Comparison of ENCODE assay signal across 22 cellular contexts in the genomic region with DNA sequence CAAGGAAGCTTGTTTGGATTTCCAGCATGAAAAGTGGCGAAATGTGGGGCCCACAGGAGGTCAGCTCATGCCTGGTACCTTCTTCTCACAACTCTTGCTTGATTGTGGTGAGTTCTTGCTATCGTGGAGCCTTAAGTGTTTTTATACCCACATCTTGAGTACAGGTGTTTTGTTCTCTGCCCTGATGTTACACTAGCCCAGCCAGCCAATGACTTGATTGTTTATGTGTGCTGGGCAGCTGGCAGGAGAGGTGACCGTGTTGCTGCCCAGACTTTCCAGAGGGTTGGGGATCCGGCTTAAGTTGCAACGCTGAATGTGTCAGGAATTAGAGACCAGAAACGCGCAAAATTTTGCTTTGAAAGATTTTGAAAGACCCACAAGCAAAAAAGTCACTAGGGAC. TPM values are rescaled to one million over a fixed set of nuclear protein-coding genes. Genes with fewer than 3 reads are reported as not detected.
"Had no signal": no experiment of that assay in that cellular context is flagged by ENCODE, and none has a peak within 500 bp of the region (broad histone marks: within the 10 kb centered on the region; RNA-seq: fewer than 3 reads in every experiment).

No MANE protein-coding gene starts in this region.

- H3K4me3 Mint-ChIP-seq: activated naive CD8-positive, alpha-beta T cell; activated T-cell treated with anti-CD3 and anti-CD28 coated beads, Interleukin-2, amount 50 U/mL, for 24 hours; natural killer cell; stimulated activated effector memory CD8-positive, alpha-beta T cell treated with anti-CD3 and anti-CD28 coated beads, Interleukin-12 subunit alpha, Interleukin-12 subunit beta, amount 100 ng/mL, for 72 hours; stimulated activated naive CD8-positive, alpha-beta T cell treated with anti-CD3 and anti-CD28 coated beads, Interleukin-15, amount 100 ng/mL, for 72 hours; type B pancreatic cell; WTC11 had no signal

- H3K4me1 ChIP-seq: adrenal gland, prostate gland, right atrium auricular region, SJSA1 had no signal

- H3K4me1 Mint-ChIP-seq: natural killer cell; stimulated activated effector memory CD8-positive, alpha-beta T cell treated with anti-CD3 and anti-CD28 coated beads, Interleukin-12 subunit alpha, Interleukin-12 subunit beta, amount 100 ng/mL, for 72 hours; stimulated activated naive CD8-positive, alpha-beta T cell treated with anti-CD3 and anti-CD28 coated beads, Interleukin-15, amount 100 ng/mL, for 72 hours had no signal

- H3K27ac ChIP-seq: adrenal gland, prostate gland, right atrium auricular region, SJSA1, thoracic aorta had no signal

- H3K27ac Mint-ChIP-seq: activated naive CD8-positive, alpha-beta T cell; activated T-cell treated with anti-CD3 and anti-CD28 coated beads, Interleukin-2, amount 50 U/mL, for 24 hours; activated T-helper 2 cell treated with anti-CD3 and anti-CD28 coated beads, Interferon-gamma antibody, Interleukin-2, Interleukin-4, amounts not matched to agents 10 μg/mL and 5 μg/mL and 100 μg/mL, durations not matched to agents 14 hours and 24 hours and 36 hours; natural killer cell; stimulated activated effector memory CD8-positive, alpha-beta T cell treated with anti-CD3 and anti-CD28 coated beads, Interleukin-12 subunit alpha, Interleukin-12 subunit beta, amount 100 ng/mL, for 72 hours; stimulated activated naive CD8-positive, alpha-beta T cell treated with anti-CD3 and anti-CD28 coated beads, Interleukin-15, amount 100 ng/mL, for 72 hours; type B pancreatic cell; WTC11 had no signal

- DNase-seq: activated naive CD4-positive, alpha-beta T cell; activated T-cell treated with anti-CD3 and anti-CD28 coated beads, Interleukin-2, amount 50 U/mL, for 24 hours; adrenal gland; effector CD8-positive, alpha-beta T cell; left cardiac atrium; natural killer cell; stimulated activated CD4-positive, alpha-beta T cell treated with anti-CD3 and anti-CD28 coated beads, Interleukin-1b, Interleukin-23, amount 100 ng/mL, for 48 hours; stimulated activated naive CD8-positive, alpha-beta T cell treated with anti-CD3 and anti-CD28 coated beads, Interleukin-15, amount 100 ng/mL, for 72 hours; T-helper 1 cell had no signal

- FAIRE-seq: frontal cortex, islet of Langerhans, TTC549 had no signal

- H3K36me3 ChIP-seq: adrenal gland, prostate gland, right atrium auricular region, SJSA1, thoracic aorta had no signal

- ATAC-seq: natural killer cell; stimulated activated effector memory CD8-positive, alpha-beta T cell treated with anti-CD3 and anti-CD28 coated beads, Interleukin-12 subunit alpha, Interleukin-12 subunit beta, amount 100 ng/mL, for 72 hours; stimulated activated naive CD8-positive, alpha-beta T cell treated with anti-CD3 and anti-CD28 coated beads, Interleukin-15, amount 100 ng/mL, for 72 hours; WTC11 had no signal

- H3K4me3 ChIP-seq: adrenal gland, prostate gland, right atrium auricular region, SJSA1, thoracic aorta had no signal

- H3K36me3 Mint-ChIP-seq: stimulated activated effector memory CD8-positive, alpha-beta T cell treated with anti-CD3 and anti-CD28 coated beads, Interleukin-12 subunit alpha, Interleukin-12 subunit beta, amount 100 ng/mL, for 72 hours; type B pancreatic cell had no signal

- H3K27me3 ChIP-seq: adrenal gland, right atrium auricular region had no signal

- H3K9me3 ChIP-seq: prostate gland, SJSA1 had no signal

RNA-seq across cellular contexts. Expression of a gene that starts 24.0 kb away (rescaled TPM):
- total RNA-seq: osteoblast, SJSA1 had no signal
